7 cellular contexts compared by ENCODE assay signal in the genomic region with DNA sequence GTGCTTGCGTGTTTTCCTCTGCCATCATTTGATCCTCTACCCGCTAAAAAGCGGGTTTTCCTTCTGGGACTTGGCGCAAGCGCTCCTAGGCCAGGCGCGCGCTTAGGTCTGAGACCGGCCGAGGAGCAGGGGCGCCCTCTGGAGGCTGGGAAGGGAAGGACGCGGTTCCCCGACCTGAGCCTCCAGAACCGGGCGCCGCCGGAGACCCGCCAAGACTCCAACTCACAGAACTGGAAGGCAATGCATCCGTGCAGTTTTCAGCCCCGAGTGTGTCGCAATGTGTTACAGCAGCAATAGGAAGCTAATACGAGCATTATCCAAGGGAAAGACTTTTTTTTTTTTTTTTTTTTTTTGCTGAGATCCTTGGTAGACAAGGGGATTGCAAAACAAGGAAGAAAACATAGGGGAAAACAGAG.
A peak's percentile ranks its signal among the peaks of the same experiment; 100 is the strongest.
DNase-seq lines count a peak whose midpoint lies in the region; ATAC-seq, FAIRE-seq and TF ChIP-seq lines count a peak whose summit lies in the region.

No MANE protein-coding gene starts in this region.

- H3K4me1 Mint-ChIP-seq in nephron = peaks cover 7% of the 10 kb centered on the region

- H3K27ac Mint-ChIP-seq in nephron = no peak overlapping the region

- POLR2A ChIA-PET in endothelial cell of umbilical vein (lab: Charles Lee) = no interaction called here

- no peaks in the 10 kb centered on the region for H3K9me3 Mint-ChIP-seq in nephron

- no peak overlapping the region for H3K9ac ChIP-seq in endothelial cell of umbilical vein (replicated peaks; ENCODE audit: extremely low read depth, insufficient read depth, low read length)

- CTCF ChIA-PET in endothelial cell of umbilical vein (lab: Charles Lee) = interaction anchor here (0.6 to 1.0 kb wide), 6 partner anchors 20 to 1201 kb away, joined by 3 to 6 read pairs (median 4); no protein-coding TSS in a partner anchor

- TF ChIP-seq POLR2A in endothelial cell of umbilical vein (IDR thresholded peaks at IDR 0.05; ENCODE audit: low read depth, low read length) = no peak

- H3K9me3 ChIP-seq in endothelial cell of umbilical vein (replicated peaks; ENCODE audit: control insufficient read depth, insufficient read depth, low read length) = no peaks in the 10 kb centered on the region

- H3K27ac ChIP-seq in endothelial cell of umbilical vein (ENCODE audit: insufficient read depth, low read depth, low read length) = no peak overlapping the region

- no peaks in the 10 kb centered on the region for H3K36me3 Mint-ChIP-seq in nephron (ENCODE audit: low read depth)

- H3K79me2 ChIP-seq in endothelial cell of umbilical vein (ENCODE audit: control insufficient read depth, insufficient read depth, low read length) = no peaks in the 10 kb centered on the region

- H3K27me3 ChIP-seq in endothelial cell of umbilical vein (ENCODE audit: control insufficient read depth in 2 of 2, insufficient read depth in 2 of 2, low read length in 2 of 2) = peaks cover 17 to 22% of the 10 kb centered on the region in 2 experiments

- intact Hi-C loops in endothelial cell of umbilical vein (cut with micrococcal nuclease) = loop anchor here (1.0 to 2.0 kb wide), 3 partner anchors 329 to 1794 kb away; a partner anchor contains a TSS

- peak; percentile 92 to 97 for TF ChIP-seq CTCF in endothelial cell of umbilical vein (IDR thresholded peaks at IDR 0.05; ENCODE audit: extremely low read depth in 1 of 2, insufficient read depth in 1 of 2, low read depth in 1 of 2, low read length in 2 of 2)
- peak; percentile 81 to 93 (median 85) for TF ChIP-seq CTCF in nephron (IDR thresholded peaks at IDR 0.05; ENCODE audit: unreplicated experiment in 3 of 3)

- H3K4me2 ChIP-seq in endothelial cell of umbilical vein (ENCODE audit: insufficient read depth, low read length) = no peak overlapping the region

- H3K4me3 ChIP-seq in endothelial cell of umbilical vein (replicated peaks in 1 of 3; ENCODE audit: insufficient read depth in 1 of 3, low read depth in 1 of 3, low read length in 3 of 3) = no peak overlapping the region

- no peaks in the 10 kb centered on the region for H4K20me1 ChIP-seq in endothelial cell of umbilical vein (replicated peaks; ENCODE audit: control insufficient read depth, extremely low read depth, insufficient read depth, low read length)

- dilution Hi-C loops in endothelial cell of umbilical vein (cut with MboI; ENCODE audit: extremely low pct_ligation_motif_present, low sequenced_read_pairs) = no loop called here

- no peak overlapping the region for H2AFZ ChIP-seq in endothelial cell of umbilical vein (ENCODE audit: low read depth, low read length)

- H3K36me3 ChIP-seq in endothelial cell of umbilical vein (ENCODE audit: control insufficient read depth in 2 of 2, extremely low read depth in 1 of 2, insufficient read depth in 2 of 2, low read length in 2 of 2) = no peaks in the 10 kb centered on the region

- H3K27me3 Mint-ChIP-seq in nephron (ENCODE audit: low read depth) = peaks cover 42% of the 10 kb centered on the region

- no peaks in the 10 kb centered on the region for H3K9me1 ChIP-seq in endothelial cell of umbilical vein (replicated peaks; ENCODE audit: control insufficient read depth, extremely low read depth, insufficient read depth, low read length)

- H3K4me3 Mint-ChIP-seq in nephron = peak overlapping the region in 2 of 3 experiments; percentile 58 to 59

- peak; percentile 40 for ATAC-seq in GM18867 (IDR thresholded peaks at IDR 0.05; ENCODE audit: unreplicated experiment)
- peak; percentile 84 for ATAC-seq in HG03342 (IDR thresholded peaks at IDR 0.05; ENCODE audit: unreplicated experiment)

- DNase-seq in activated CD4-positive, alpha-beta T cell treated with anti-CD3 and anti-CD28 coated beads for 4 hours = peak; percentile 8 to 26
- DNase-seq in endothelial cell of umbilical vein (ENCODE audit: low read depth, low spot score) (peak; percentile 59), NCI-H748 treated with DMSO at 0.1 percent for 48 hours (lab: John Stamatoyannopoulos, UW) (no peak), DMS79 treated with DMSO at 0.1 percent for 48 hours (lab: John Stamatoyannopoulos, UW) (no peak)

- BruUV-seq in endothelial cell of umbilical vein (replicated peaks; lab: Mats Ljungman, UMichigan) = no TSS peak

- peak; percentile 80 for FAIRE-seq in endothelial cell of umbilical vein (lab: Jason Lieb, UNC)

- no peaks in the 10 kb centered on the region for H3K4me1 ChIP-seq in endothelial cell of umbilical vein (ENCODE audit: control insufficient read depth, extremely low read depth, insufficient read depth, low read length)

TF ChIP-seq in endothelial cell of umbilical vein, 7 proteins besides CTCF, POLR2A, EP300 and RAD21:
- TF ChIP-seq FOS (IDR thresholded peaks at IDR 0.05; ENCODE audit: borderline replicate concordance, insufficient read depth, low read length) (peak; percentile 20), JUN (IDR thresholded peaks at IDR 0.05; ENCODE audit: borderline replicate concordance, insufficient read depth, insufficient read length, low read depth) (no peak)

Comparison
In these comparisons a context has a peak if more than half of its experiments do, and no peak if none do; other contexts are left out.
1. DNase-seq: peak in activated CD4-positive, alpha-beta T cell treated with anti-CD3 and anti-CD28 coated beads for 4 hours (2 of 2) and endothelial cell of umbilical vein (single experiment); none in NCI-H748 treated with DMSO at 0.1 percent for 48 hours (single experiment) and DMS79 treated with DMSO at 0.1 percent for 48 hours (single experiment).